Comparison of ENCODE assay signal across 8 cellular contexts in genomic region chr17:75753514-75754377, GRCh38. TPM values are rescaled to one million over a fixed set of nuclear protein-coding genes. Genes with fewer than 3 reads are reported as not detected.
DNase-seq lines count a peak whose midpoint lies in the region; ATAC-seq and TF ChIP-seq lines count a peak whose summit lies in the region.

No MANE protein-coding gene starts in this region.

- peak; percentile 80 for TF ChIP-seq CTCF in CD14-positive monocyte (IDR thresholded peaks at IDR 0.05)

- peak overlapping the region; percentile 61 for H3K4me3 ChIP-seq in effector memory CD4-positive, alpha-beta T cell (ENCODE audit: insufficient read depth, low read depth, low read length, poor library complexity, severe bottlenecking)

- H3K9me3 Mint-ChIP-seq in CD14-positive monocyte, result peaks cover 0 to 4% (median 0%) of the 10 kb centered on the region in 7 donors

- H3K27ac Mint-ChIP-seq in CD14-positive monocyte, result no peak overlapping the region

- no peaks in the 10 kb centered on the region for H3K9me3 ChIP-seq in effector memory CD4-positive, alpha-beta T cell (ENCODE audit: control insufficient read depth, low read length)

- no peak overlapping the region for H3K27ac ChIP-seq in effector memory CD4-positive, alpha-beta T cell (ENCODE audit: insufficient read depth, low read length, poor library complexity, severe bottlenecking)

- ATAC-seq in GM21390 (IDR thresholded peaks at IDR 0.05; ENCODE audit: unreplicated experiment), result peak; percentile 50

- H3K36me3 Mint-ChIP-seq in CD14-positive monocyte, result peaks cover 3 to 6% of the 10 kb centered on the region in 2 donors

- H3K27me3 ChIP-seq in effector memory CD4-positive, alpha-beta T cell (replicated peaks; ENCODE audit: control insufficient read depth, insufficient read depth, low read length, poor library complexity, severe bottlenecking), result no peaks in the 10 kb centered on the region

- H3K4me1 ChIP-seq in effector memory CD4-positive, alpha-beta T cell (ENCODE audit: control insufficient read depth, insufficient read depth, low read length, poor library complexity, severe bottlenecking), result peaks cover 19% of the 10 kb centered on the region

- peaks cover 7 to 18% (median 7%) of the 10 kb centered on the region in 3 donors for H3K27me3 Mint-ChIP-seq in CD14-positive monocyte (ENCODE audit: low read depth in 3 of 3)

- peak overlapping the region; percentile 45 to 69 for H3K4me3 Mint-ChIP-seq in CD14-positive monocyte

- DNase-seq in CD14-positive monocyte (ENCODE audit: low spot score), result peak; percentile 55
- DNase-seq in NCI-H1105 (lab: John Stamatoyannopoulos, UW), result peak; percentile 54
- DNase-seq in activated CD4-positive, alpha-beta T cell treated with anti-CD3 and anti-CD28 coated beads, Interleukin-2, amount 50 U/mL, for 4 hours, result peak; percentile 51 to 57
- DNase-seq in effector memory CD4-positive, alpha-beta T cell, result peak; percentile 47 to 61 (median 53)
- peak; percentile 49 for DNase-seq in middle frontal gyrus (ENCODE audit: extremely low spot score, low spot score)
- peak; percentile 45 to 57 for DNase-seq in stimulated activated CD8-positive, alpha-beta memory T cell treated with anti-CD3 and anti-CD28 coated beads, Interleukin-7, amount 100 ng/mL, for 1 hour (ENCODE audit: low read depth in 2 of 2)
- no peak for DNase-seq in NCI-H446 (lab: John Stamatoyannopoulos, UW)

- intact Hi-C loops in CD14-positive monocyte (cut with micrococcal nuclease), result no loop called here

- H3K36me3 ChIP-seq in effector memory CD4-positive, alpha-beta T cell (ENCODE audit: control insufficient read depth, insufficient read depth, low read length), result no peaks in the 10 kb centered on the region

- peaks cover 32% of the 10 kb centered on the region for H3K4me1 Mint-ChIP-seq in CD14-positive monocyte

RNA-seq across cellular contexts. Expression of gene GALK1, which starts 11.2 kb away (rescaled TPM):
- 100 to 1,000 TPM in 1 of 2 donors, 10 to 100 TPM in 1; 84.3 to 108 TPM for polyA plus RNA-seq in CD14-positive monocyte

RNA-seq across cellular contexts. Expression of gene UNK, which starts 30.9 kb away (rescaled TPM):
- 1 to 10 TPM; 6.3 to 7.8 TPM for polyA plus RNA-seq in CD14-positive monocyte

RNA-seq across cellular contexts. Expression of gene ITGB4, which starts 32.5 kb away (rescaled TPM):
- under 1 TPM in 1 of 2 donors, not detected in 1; 0.82 TPM for polyA plus RNA-seq in CD14-positive monocyte

Comparison
In these comparisons a context has a peak if more than half of its experiments do, and no peak if none do; other contexts are left out.
1. DNase-seq: peak in CD14-positive monocyte (single experiment), NCI-H1105 (single experiment), activated CD4-positive, alpha-beta T cell treated with anti-CD3 and anti-CD28 coated beads, Interleukin-2, amount 50 U/mL, for 4 hours (2 of 2), effector memory CD4-positive, alpha-beta T cell (3 of 3), middle frontal gyrus (single experiment) and stimulated activated CD8-positive, alpha-beta memory T cell treated with anti-CD3 and anti-CD28 coated beads, Interleukin-7, amount 100 ng/mL, for 1 hour (2 of 2); none in NCI-H446 (0 of 2).